In genomic region chr21:34950980-34951379, GRCh38 we compare ENCODE assay signal across 14 cellular contexts.
"Had no signal": no experiment of that assay in that cellular context is flagged by ENCODE, and none has a peak within 500 bp of the region (broad histone marks: within the 10 kb centered on the region; RNA-seq: fewer than 3 reads in every experiment).

No MANE protein-coding gene starts in this region.

- H3K4me1 ChIP-seq: sigmoid colon had no signal

- H3K27ac ChIP-seq: brain microvascular endothelial cell, dorsolateral prefrontal cortex, epithelial cell of prostate, left lung, sigmoid colon, thoracic aorta had no signal

- DNase-seq: activated B cell treated with CpG ODN at 0.5 μM for 24 hours; activated CD4-positive, alpha-beta memory T cell treated with anti-CD3 and anti-CD28 coated beads for 36 hours; activated CD4-positive, alpha-beta T cell treated with anti-CD3 and anti-CD28 coated beads for 4 hours; activated naive CD4-positive, alpha-beta T cell treated with Interleukin-2 at 50 U/mL for 16 hours; activated naive CD8-positive, alpha-beta T cell treated with anti-CD3 and anti-CD28 coated beads, Interleukin-2, amount 10 ng/mL, durations not matched to agents 7 days and 5 days; brain microvascular endothelial cell; central memory CD4-positive, alpha-beta T cell; dorsolateral prefrontal cortex; foreskin fibroblast; left lung; sigmoid colon; stimulated activated naive B cell treated with anti-CD40 and anti-IgM and Interleukin-4, amounts not matched to agents 10 μg/mL and 1 μg/mL and 100 μg/mL, for 72 hours had no signal

- ATAC-seq: left lung; stimulated activated naive B cell treated with anti-CD40 and anti-IgM and Interleukin-4, amounts not matched to agents 10 μg/mL and 1 μg/mL and 100 μg/mL, for 72 hours had no signal

- H3K36me3 ChIP-seq: brain microvascular endothelial cell, left lung, sigmoid colon, thoracic aorta had no signal

- H3K27me3 ChIP-seq: brain microvascular endothelial cell, left lung, sigmoid colon had no signal

- H3K4me3 ChIP-seq: dorsolateral prefrontal cortex, left lung, sigmoid colon, thoracic aorta had no signal

- H3K9me3 ChIP-seq: left lung, sigmoid colon, thoracic aorta had no signal
